Comparison of ENCODE assay signal across 8 cellular contexts in genomic region chr10:86522385-86522855, GRCh38. TPM values are rescaled to one million over a fixed set of nuclear protein-coding genes. Genes with fewer than 3 reads are reported as not detected.
DNase-seq lines count a peak whose midpoint lies in the region; ATAC-seq and TF ChIP-seq lines count a peak whose summit lies in the region.

No MANE protein-coding gene starts in this region.

- peak overlapping the region in 4 of 7 donors; percentile 80 to 91 (median 88) for H3K27ac Mint-ChIP-seq in CD14-positive monocyte
- peak overlapping the region; percentile 87 for H3K27ac Mint-ChIP-seq in type B pancreatic cell

- H3K36me3 Mint-ChIP-seq in CD14-positive monocyte, result peaks cover 7 to 14% of the 10 kb centered on the region in 2 donors
- H3K36me3 Mint-ChIP-seq in type B pancreatic cell, result peaks cover 7% of the 10 kb centered on the region

- H3K27me3 Mint-ChIP-seq in CD14-positive monocyte (ENCODE audit: low read depth in 3 of 3), result peaks cover 0 to 2% (median 0%) of the 10 kb centered on the region in 3 donors
- H3K27me3 Mint-ChIP-seq in type B pancreatic cell, result no peaks in the 10 kb centered on the region

- H3K36me3 ChIP-seq in HUES6 (ENCODE audit: control insufficient read depth, insufficient read depth, low read length) (peaks cover 10% of the 10 kb centered on the region), ascending aorta (peaks cover 4% of the 10 kb centered on the region in 2 donors), right lobe of liver (no peaks in the 10 kb centered on the region)

- H3K27me3 ChIP-seq in HUES6 (ENCODE audit: control insufficient read depth, insufficient read depth, low read length), result no peaks in the 10 kb centered on the region
- no peaks in the 10 kb centered on the region for H3K27me3 ChIP-seq in ascending aorta
- no peaks in the 10 kb centered on the region for H3K27me3 ChIP-seq in right lobe of liver

- no peaks in the 10 kb centered on the region for H3K9me3 Mint-ChIP-seq in CD14-positive monocyte
- H3K9me3 Mint-ChIP-seq in type B pancreatic cell, result no peaks in the 10 kb centered on the region

- no peak for TF ChIP-seq POLR2A in right lobe of liver (IDR thresholded peaks at IDR 0.05)

- peaks cover 47% of the 10 kb centered on the region for H3K4me1 Mint-ChIP-seq in CD14-positive monocyte
- peaks cover 39% of the 10 kb centered on the region for H3K4me1 Mint-ChIP-seq in type B pancreatic cell (ENCODE audit: unreplicated experiment)

- ATAC-seq in right lobe of liver (no peak), GM21360 (IDR thresholded peaks at IDR 0.05; ENCODE audit: unreplicated experiment) (no peak), GM19324 (IDR thresholded peaks at IDR 0.05; ENCODE audit: low FRiP score, unreplicated experiment) (no peak)

- WGBS in right lobe of liver (ENCODE audit: insufficient coverage, low coverage, low lambda C conversion rate, missing lambda C conversion rate), result 21% methylated on average over 13 of the region's 13 CpGs

- H3K4me3 ChIP-seq in HUES6 (ENCODE audit: low read depth, low read length) (peak overlapping the region; percentile 88), ascending aorta (peak overlapping the region; percentile 92 to 93), right lobe of liver (peak overlapping the region; percentile 90 to 98 (median 98))

- H3K27ac ChIP-seq in HUES6 (ENCODE audit: low read depth, low read length), result peak overlapping the region; percentile 86; the same call in 1 of the 2 replicates
- peak overlapping the region; percentile 96 to 97 for H3K27ac ChIP-seq in ascending aorta
- peak overlapping the region; percentile 79 to 94 (median 91) for H3K27ac ChIP-seq in right lobe of liver

- DNase-seq in CD14-positive monocyte (ENCODE audit: low spot score) (no peak), ascending aorta (ENCODE audit: low spot score in 2 of 2) (no peak), right lobe of liver (no peak), type B pancreatic cell (ENCODE audit: extremely low spot score, unreplicated experiment) (no peak), SHP77 (lab: John Stamatoyannopoulos, UW) (no peak)

- H3K9ac ChIP-seq in HUES6 (ENCODE audit: low read length), result peak overlapping the region; percentile 65

- TF ChIP-seq CTCF in CD14-positive monocyte (IDR thresholded peaks at IDR 0.05), result no peak
- TF ChIP-seq CTCF in ascending aorta (IDR thresholded peaks at IDR 0.05), result no peak
- TF ChIP-seq CTCF in right lobe of liver (IDR thresholded peaks at IDR 0.05), result no peak
- TF ChIP-seq CTCF in type B pancreatic cell (conservative IDR thresholded peaks at IDR 0.05), result no peak

- H3K4me1 ChIP-seq in HUES6 (ENCODE audit: control insufficient read depth, insufficient read depth, low read length) (peaks cover 20% of the 10 kb centered on the region), ascending aorta (peaks cover 5 to 30% of the 10 kb centered on the region in 2 donors), right lobe of liver (peaks cover 0 to 32% (median 8%) of the 10 kb centered on the region in 4 donors)

- peak overlapping the region; percentile 92 to 97 for H3K4me3 Mint-ChIP-seq in CD14-positive monocyte
- H3K4me3 Mint-ChIP-seq in type B pancreatic cell, result peak overlapping the region; percentile 94

- H3K9me3 ChIP-seq in HUES6 (ENCODE audit: control insufficient read depth, insufficient read depth, low read depth, low read length), result no peaks in the 10 kb centered on the region
- H3K9me3 ChIP-seq in ascending aorta, result no peaks in the 10 kb centered on the region
- no peaks in the 10 kb centered on the region for H3K9me3 ChIP-seq in right lobe of liver

- intact Hi-C loops in CD14-positive monocyte (cut with micrococcal nuclease), result loop anchor here in 1 of 2 donors (5.0 kb wide), 2 partner anchors 60 to 75 kb away; no protein-coding TSS in a partner anchor
- intact Hi-C loops in ascending aorta (cut with DNase I), result loop anchor here (5.0 to 10.0 kb wide), 2 partner anchors 160 to 432 kb away; partner anchors contain the start of genes MMRN2 and SNCG
- intact Hi-C loops in right lobe of liver (cut with DNase I), result no loop called here

RNA-seq across cellular contexts. Expression of gene WAPL, which starts 0.8 kb away (rescaled TPM):
- 10 to 100 TPM; 18.3 to 26.5 TPM for polyA plus RNA-seq in CD14-positive monocyte
- total RNA-seq in ascending aorta (14.7 TPM), right lobe of liver (10 to 100 TPM; 13.4 to 21.3 (median 18.8) TPM), type B pancreatic cell (ENCODE audit: low replicate concordance) (41.3 and 42.4 TPM in 2 replicates)
